Comparison of ENCODE assay signal across 9 cellular contexts in genomic region chr3:52771334-52771681, GRCh38. TPM values are rescaled to one million over a fixed set of nuclear protein-coding genes. Genes with fewer than 3 reads are reported as not detected.
DNase-seq lines count a peak whose midpoint lies in the region; ATAC-seq and TF ChIP-seq lines count a peak whose summit lies in the region.
"Had no signal": no experiment of that assay in that cellular context is flagged by ENCODE, and none has a peak within 500 bp of the region (broad histone marks: within the 10 kb centered on the region; RNA-seq: fewer than 3 reads in every experiment).

No MANE protein-coding gene starts in this region.

- no peaks in the 10 kb centered on the region for H3K36me3 Mint-ChIP-seq in natural killer cell

- TF ChIP-seq CTCF in natural killer cell (IDR thresholded peaks at IDR 0.05), result no peak

- peak; percentile 9 for ATAC-seq in GM18502 (IDR thresholded peaks at IDR 0.05; ENCODE audit: poor library complexity, unreplicated experiment)
- ATAC-seq in natural killer cell, result peak in 1 of 3 donors; percentile 6
- no peak for ATAC-seq in GM21786 (IDR thresholded peaks at IDR 0.05; ENCODE audit: unreplicated experiment)

- H3K27me3 Mint-ChIP-seq in natural killer cell (ENCODE audit: low read depth in 2 of 2), result no peaks in the 10 kb centered on the region

- peaks cover 24 to 25% of the 10 kb centered on the region in 2 donors for H3K4me1 Mint-ChIP-seq in natural killer cell

- H3K4me3 ChIP-seq in MG63 (peak overlapping the region; percentile 86), duodenal mucosa (ENCODE audit: low read depth in 1 of 2, low read length in 2 of 2) (peak overlapping the region; percentile 83 to 98)

- no peaks in the 10 kb centered on the region for H3K9me3 ChIP-seq in MG63
- no peaks in the 10 kb centered on the region for H3K9me3 ChIP-seq in duodenal mucosa (ENCODE audit: control insufficient read depth in 1 of 2, low read length in 2 of 2)

- intact Hi-C loops in natural killer cell (cut with micrococcal nuclease), result no loop called here

- no peaks in the 10 kb centered on the region for H3K27me3 ChIP-seq in MG63
- no peaks in the 10 kb centered on the region for H3K27me3 ChIP-seq in duodenal mucosa (ENCODE audit: control insufficient read depth in 1 of 2, insufficient read depth in 2 of 2, low read length in 2 of 2)

- no peak overlapping the region for H3K27ac ChIP-seq in duodenal mucosa (ENCODE audit: low read depth, low read length)

- no peaks in the 10 kb centered on the region for H3K9me3 Mint-ChIP-seq in natural killer cell

- no peak for DNase-seq in MG63
- no peak for DNase-seq in natural killer cell
- no peak for DNase-seq in UCSD-AML1 (lab: John Stamatoyannopoulos, UW; ENCODE audit: unreplicated experiment)
- no peak for DNase-seq in NCI-H526 (lab: John Stamatoyannopoulos, UW)
- no peak for DNase-seq in NCI-H446 (lab: John Stamatoyannopoulos, UW)

- H3K27ac Mint-ChIP-seq in natural killer cell, result peak overlapping the region; percentile 90 to 91

- peak overlapping the region; percentile 73 to 83 for H3K9ac ChIP-seq in duodenal mucosa (ENCODE audit: low read depth in 1 of 2, low read length in 2 of 2)

- peaks cover 18 to 21% of the 10 kb centered on the region in 2 donors for H3K4me1 ChIP-seq in duodenal mucosa (ENCODE audit: control insufficient read depth in 1 of 2, insufficient read depth in 2 of 2, low read length in 2 of 2)

- peak overlapping the region; percentile 97 for H3K4me3 Mint-ChIP-seq in natural killer cell

- H3K36me3 ChIP-seq in MG63, result no peaks in the 10 kb centered on the region
- peaks cover 0 to 3% of the 10 kb centered on the region in 2 donors for H3K36me3 ChIP-seq in duodenal mucosa (ENCODE audit: control insufficient read depth in 1 of 2, insufficient read depth in 2 of 2, low read length in 2 of 2)

RNA-seq across cellular contexts. Expression of gene NEK4, which starts 0.6 kb away (rescaled TPM):
- 13.5 and 14.6 TPM in 2 replicates for total RNA-seq in MG63 (2014; rRNA removed; shearing (Covaris generic); ENCODE audit: low replicate concordance)
- 10 to 100 TPM; 13.8 to 19.5 (median 15.5) TPM for total RNA-seq in natural killer cell

RNA-seq across cellular contexts. Expression of gene ITIH1, which starts 6.1 kb away (rescaled TPM):
- not detected in 2 replicates for total RNA-seq in MG63 (2014; rRNA removed; shearing (Covaris generic); ENCODE audit: low replicate concordance)
- total RNA-seq in natural killer cell, result under 1 TPM in 1 of 3 donors, not detected in 2; 0.56 TPM
- total RNA-seq: RPMI7951 had no signal

RNA-seq across cellular contexts. Expression of gene ITIH3, which starts 23.3 kb away (rescaled TPM):
- total RNA-seq in MG63 (2014; rRNA removed; shearing (Covaris generic); ENCODE audit: low replicate concordance), result not detected in 2 replicates
- total RNA-seq in natural killer cell, result not detected
- total RNA-seq: RPMI7951 had no signal

RNA-seq across cellular contexts. Expression of gene ITIH4, which starts 59.2 kb away (rescaled TPM):
- not detected in 2 replicates for total RNA-seq in MG63 (2014; rRNA removed; shearing (Covaris generic); ENCODE audit: low replicate concordance)
- 10 to 100 TPM; 28.2 to 33.0 (median 32.8) TPM for total RNA-seq in natural killer cell
